9 cellular contexts compared by ENCODE assay signal in the genomic region with DNA sequence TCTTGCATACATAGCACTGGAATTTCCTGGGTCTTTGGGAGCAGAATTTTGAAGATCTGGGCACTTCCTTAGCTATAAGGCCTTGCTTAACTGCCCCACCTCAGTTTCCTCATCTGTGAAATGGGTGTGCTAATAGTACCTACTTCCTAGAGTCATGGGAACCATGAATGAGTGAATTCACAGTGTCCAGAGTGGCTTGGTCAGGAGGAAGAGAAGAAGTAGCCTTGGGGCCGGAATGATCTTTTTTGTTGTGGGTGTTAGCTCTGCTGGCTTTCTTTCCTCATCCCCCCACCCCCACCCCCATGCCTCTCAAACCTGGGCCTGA. TPM values are rescaled to one million over a fixed set of nuclear protein-coding genes. Genes with fewer than 3 reads are reported as not detected.
DNase-seq lines count a peak whose midpoint lies in the region; TF ChIP-seq lines count a peak whose summit lies in the region.
"Had no signal": no experiment of that assay in that cellular context is flagged by ENCODE, and none has a peak within 500 bp of the region (broad histone marks: within the 10 kb centered on the region; RNA-seq: fewer than 3 reads in every experiment).

No MANE protein-coding gene starts in this region.

- no peaks in the 10 kb centered on the region for H3K9me2 ChIP-seq in Loucy (replicated peaks; ENCODE audit: low read depth, low read length)

- intact Hi-C loops in colonic mucosa (cut with DNase I) = no loop called here

- H3F3A ChIP-seq in Loucy (ENCODE audit: low read depth) = 0 out of 2 replicates have a peak, but pooled peaks cover 2% of the 10 kb centered on the region

- H3K79me2 ChIP-seq in Loucy (ENCODE audit: insufficient read depth, low read length) (peaks cover 72% of the 10 kb centered on the region), osteoblast (ENCODE audit: insufficient read depth, low read length) (peaks cover 71% of the 10 kb centered on the region)

- H3K27ac Mint-ChIP-seq in CD8-positive, alpha-beta memory T cell = peak overlapping the region; percentile 62 to 97 (median 93)

- no peaks in the 10 kb centered on the region for H3K27me3 ChIP-seq in CD8-positive, alpha-beta memory T cell (ENCODE audit: insufficient read depth, low read length, poor library complexity, severe bottlenecking)
- H3K27me3 ChIP-seq in Loucy (ENCODE audit: insufficient read depth, low read length, poor library complexity, severe bottlenecking) (peaks cover 9% of the 10 kb centered on the region), colonic mucosa (no peaks in the 10 kb centered on the region), osteoblast (ENCODE audit: insufficient read depth, low read length) (no peaks in the 10 kb centered on the region)

- POLR2A ChIA-PET in CD8-positive, alpha-beta memory T cell (lab: Charles Lee) = interaction anchor here (1.7 to 3.2 kb wide), 3 partner anchors 23 to 36 kb away, joined by 6 to 24 read pairs (median 15); no protein-coding TSS in a partner anchor

- H3K9me3 ChIP-seq in CD8-positive, alpha-beta memory T cell (ENCODE audit: low read length) = no peaks in the 10 kb centered on the region
- H3K9me3 ChIP-seq in Loucy (ENCODE audit: insufficient read depth, low read depth, low read length) (no peaks in the 10 kb centered on the region), colonic mucosa (no peaks in the 10 kb centered on the region), osteoblast (ENCODE audit: low read depth, low read length) (no peaks in the 10 kb centered on the region)

- peaks cover 69 to 91% (median 70%) of the 10 kb centered on the region in 3 donors for H3K4me1 Mint-ChIP-seq in CD8-positive, alpha-beta memory T cell

- H3K4me2 ChIP-seq in Loucy (ENCODE audit: low read depth, low read length, poor library complexity, severe bottlenecking) (peak overlapping the region; percentile 99), osteoblast (ENCODE audit: insufficient read depth, low read length) (peak overlapping the region; percentile 93)

- peaks cover 86% of the 10 kb centered on the region for H3K4me1 ChIP-seq in CD8-positive, alpha-beta memory T cell (ENCODE audit: insufficient read depth, low read length)
- H3K4me1 ChIP-seq in Loucy (ENCODE audit: insufficient read depth, low read length, poor library complexity, severe bottlenecking) (peaks cover 72% of the 10 kb centered on the region), colonic mucosa (peaks cover 23% of the 10 kb centered on the region), osteoblast (ENCODE audit: insufficient read depth, low read length) (peaks cover 65% of the 10 kb centered on the region)

- H3K36me3 ChIP-seq in CD8-positive, alpha-beta memory T cell (ENCODE audit: insufficient read depth, low read length) = no peaks in the 10 kb centered on the region
- H3K36me3 ChIP-seq in Loucy (ENCODE audit: insufficient read depth, low read length) (no peaks in the 10 kb centered on the region), colonic mucosa (no peaks in the 10 kb centered on the region), osteoblast (ENCODE audit: insufficient read depth, low read length) (peaks cover 9% of the 10 kb centered on the region)

- no peak for DNase-seq in CD8-positive, alpha-beta memory T cell
- DNase-seq in colonic mucosa = no peak
- DNase-seq in osteoblast (ENCODE audit: insufficient read length, low spot score, missing footprints) = no peak
- no peak for DNase-seq in stimulated activated naive CD4-positive, alpha-beta T cell treated with Interleukin-2 at 50 U/mL for 16 hours (lab: John Stamatoyannopoulos, UW)
- no peak for DNase-seq in T1000 (lab: John Stamatoyannopoulos, UW)
- no peak for DNase-seq in dermis blood vessel endothelial cell
- DNase-seq in inferior parietal cortex (ENCODE audit: extremely low spot score) = no peak
- DNase-seq: NCI-H2081 treated with DMSO at 0.1 percent for 48 hours had no signal

- H3K9ac ChIP-seq in Loucy (ENCODE audit: low read depth, low read length, poor library complexity, severe bottlenecking) (peak overlapping the region; percentile 99), colonic mucosa (ENCODE audit: low read depth in 2 of 2, low read length in 2 of 2) (no peak overlapping the region)

- H4K20me1 ChIP-seq in Loucy (ENCODE audit: insufficient read depth, low read length, poor library complexity, severe bottlenecking) (peaks cover 68% of the 10 kb centered on the region), osteoblast (ENCODE audit: insufficient read depth, low read length) (peaks cover 34% of the 10 kb centered on the region)

- H3K4me3 ChIP-seq in CD8-positive, alpha-beta memory T cell (ENCODE audit: low read length) = peak overlapping the region; percentile 81
- H3K4me3 ChIP-seq in Loucy (ENCODE audit: low read length, poor library complexity, severe bottlenecking) = peak overlapping the region; percentile 97
- H3K4me3 ChIP-seq in colonic mucosa = peak overlapping the region; percentile 92
- H3K4me3 ChIP-seq in osteoblast (ENCODE audit: insufficient read depth, low read length) = peak overlapping the region; percentile 93

- H2AFZ ChIP-seq in Loucy (ENCODE audit: low read length) (no peak overlapping the region), osteoblast (ENCODE audit: low read length) (no peak overlapping the region)

- H3K27ac ChIP-seq in CD8-positive, alpha-beta memory T cell (ENCODE audit: low read depth, low read length) = no peak overlapping the region
- H3K27ac ChIP-seq in colonic mucosa (peak overlapping the region; percentile 84), osteoblast (ENCODE audit: low read depth, low read length) (peak overlapping the region; percentile 76)

- no peaks in the 10 kb centered on the region for H3K9me3 Mint-ChIP-seq in CD8-positive, alpha-beta memory T cell

- CTCF ChIA-PET in CD8-positive, alpha-beta memory T cell (lab: Charles Lee) = interaction anchor here (1.2 to 27.8 kb wide), 4 partner anchors 12 to 41 kb away, joined by 3 to 1032 read pairs (median 11); no protein-coding TSS in a partner anchor

- peaks cover 0 to 5% (median under 1%) of the 10 kb centered on the region in 3 donors for H3K36me3 Mint-ChIP-seq in CD8-positive, alpha-beta memory T cell

- H3K4me3 Mint-ChIP-seq in CD8-positive, alpha-beta memory T cell = peak overlapping the region; percentile 87 to 96 (median 91)

- TF ChIP-seq CTCF in Loucy (conservative IDR thresholded peaks at IDR 0.05; ENCODE audit: low read length) (no peak), colonic mucosa (IDR thresholded peaks at IDR 0.05) (no peak), osteoblast (IDR thresholded peaks at IDR 0.05; ENCODE audit: extremely low read depth, low read depth, low read length) (no peak)

- no peaks in the 10 kb centered on the region for H3K27me3 Mint-ChIP-seq in CD8-positive, alpha-beta memory T cell

RNA-seq across cellular contexts. Expression of gene SH2B3, which starts 2.4 kb away (rescaled TPM):
- total RNA-seq in CD8-positive, alpha-beta memory T cell = 10 to 100 TPM; 46.8 to 48.9 TPM
- polyA plus RNA-seq in CD8-positive, alpha-beta memory T cell = 11.1 TPM
- total RNA-seq in colonic mucosa (10 to 100 TPM; 26.4 to 40.9 TPM), osteoblast (32.4 and 51.4 TPM in 2 replicates), dermis blood vessel endothelial cell (93.6 and 111 TPM in 2 replicates)

RNA-seq across cellular contexts. Expression of gene PHETA1, which starts 39.2 kb away (rescaled TPM):
- 1 to 10 TPM; 3.8 to 3.9 TPM for total RNA-seq in CD8-positive, alpha-beta memory T cell
- polyA plus RNA-seq in CD8-positive, alpha-beta memory T cell = 1.8 TPM
- 10 to 100 TPM; 21.8 to 43.6 TPM for total RNA-seq in colonic mucosa
- 8.3 and 9.1 TPM in 2 replicates for total RNA-seq in osteoblast
- 8.5 and 9.7 TPM in 2 replicates for total RNA-seq in dermis blood vessel endothelial cell
